13 cellular contexts compared by ENCODE assay signal in genomic region chr2:206836722-206837121, GRCh38.
"Had no signal": no experiment of that assay in that cellular context is flagged by ENCODE, and none has a peak within 500 bp of the region (broad histone marks: within the 10 kb centered on the region; RNA-seq: fewer than 3 reads in every experiment).

No MANE protein-coding gene starts in this region.

- H3K27ac Mint-ChIP-seq: activated naive CD4-positive, alpha-beta T cell treated with anti-CD3 and anti-CD28 coated beads, Interleukin-2, amount 50 U/mL, for 24 hours; naive thymus-derived CD8-positive, alpha-beta T cell; T-helper 2 cell treated with Interferon-gamma antibody and Interleukin-4, amounts not matched to agents 5 μg/mL and 100 μg/mL, for 36 hours had no signal

- H3K27me3 Mint-ChIP-seq: activated naive CD4-positive, alpha-beta T cell treated with anti-CD3 and anti-CD28 coated beads, Interleukin-2, amount 50 U/mL, for 24 hours had no signal

- ATAC-seq: esophagus mucosa; heart right ventricle; naive thymus-derived CD8-positive, alpha-beta T cell had no signal

- H3K4me3 Mint-ChIP-seq: activated naive CD4-positive, alpha-beta T cell treated with anti-CD3 and anti-CD28 coated beads, Interleukin-2, amount 50 U/mL, for 24 hours; naive thymus-derived CD8-positive, alpha-beta T cell; T-helper 2 cell treated with Interferon-gamma antibody and Interleukin-4, amounts not matched to agents 5 μg/mL and 100 μg/mL, for 36 hours had no signal

- DNase-seq: activated CD4-positive, alpha-beta T cell treated with anti-CD3 and anti-CD28 coated beads, Interleukin-2, amount 50 U/mL, for 4 hours; activated gamma-delta T cell; cerebellar nuclear complex; effector CD4-positive, alpha-beta T cell; heart right ventricle; mesendoderm; naive thymus-derived CD8-positive, alpha-beta T cell; right cardiac atrium; stomach; upper lobe of left lung had no signal

- H3K4me1 Mint-ChIP-seq: activated naive CD4-positive, alpha-beta T cell treated with anti-CD3 and anti-CD28 coated beads, Interleukin-2, amount 50 U/mL, for 24 hours; naive thymus-derived CD8-positive, alpha-beta T cell had no signal

- H3K9me3 Mint-ChIP-seq: activated naive CD4-positive, alpha-beta T cell treated with anti-CD3 and anti-CD28 coated beads, Interleukin-2, amount 50 U/mL, for 24 hours had no signal
